In genomic region chr9:129768486-129768885, GRCh38 we compare ENCODE assay signal across 7 cellular contexts. TPM values are rescaled to one million over a fixed set of nuclear protein-coding genes. Genes with fewer than 3 reads are reported as not detected.
"Had no signal": no experiment of that assay in that cellular context is flagged by ENCODE, and none has a peak within 500 bp of the region (broad histone marks: within the 10 kb centered on the region; RNA-seq: fewer than 3 reads in every experiment).

No MANE protein-coding gene starts in this region.

- H3K9ac ChIP-seq: KMS-11 had no signal

- H3K4me2 ChIP-seq: KMS-11 had no signal

- H3K27ac ChIP-seq: HL-60, KMS-11 had no signal

- H3K27ac Mint-ChIP-seq: IgD-negative memory B cell had no signal

- H3K4me1 Mint-ChIP-seq: IgD-negative memory B cell had no signal

- FAIRE-seq: HTR-8/SVneo had no signal

- DNase-seq: IMR-90, KBM-7, KG1 had no signal

- H3K4me3 Mint-ChIP-seq: IgD-negative memory B cell had no signal

- H3K9me3 Mint-ChIP-seq: IgD-negative memory B cell had no signal

RNA-seq across cellular contexts. Expression of gene PTGES, which starts 15.6 kb away (rescaled TPM):
- polyA plus RNA-seq: IgD-negative memory B cell had no signal
